Comparison of ENCODE assay signal across 8 cellular contexts in genomic region chr4:110770353-110770752, GRCh38.
"Had no signal": no experiment of that assay in that cellular context is flagged by ENCODE, and none has a peak within 500 bp of the region (broad histone marks: within the 10 kb centered on the region; RNA-seq: fewer than 3 reads in every experiment).

No MANE protein-coding gene starts in this region.

- ATAC-seq: GM23338, K562 had no signal

- H3K4me3 ChIP-seq: GM23338, K562 had no signal

- DNase-seq: H9, HCEC 1CT, IMR-90 had no signal

- H3K4me2 ChIP-seq: GM23338 had no signal

- H2AFZ ChIP-seq: GM23338 had no signal

- FAIRE-seq: H1, H54, HTR-8/SVneo, K562 had no signal
